In genomic region chr2:636151-636621, GRCh38 we compare ENCODE assay signal across 2 cellular contexts.
TF ChIP-seq lines count a peak whose summit lies in the region.

No MANE protein-coding gene starts in this region.

TF ChIP-seq in IMR-90, 13 proteins besides CTCF, POLR2A, EP300 and RAD21:
- TF ChIP-seq CEBPB (IDR thresholded peaks at IDR 0.05; ENCODE audit: low read depth, low read length) (no peak), MXI1 (IDR thresholded peaks at IDR 0.05; ENCODE audit: borderline replicate concordance, low read depth, low read length) (no peak), MAZ (IDR thresholded peaks at IDR 0.05; ENCODE audit: borderline replicate concordance, low read depth, low read length) (no peak), FOS (IDR thresholded peaks at IDR 0.05; ENCODE audit: low read depth, low read length) (no peak), SMC3 (IDR thresholded peaks at IDR 0.05; ENCODE audit: low read depth, low read length) (no peak), ELK1 (IDR thresholded peaks at IDR 0.05; ENCODE audit: borderline replicate concordance, low read depth, low read length) (no peak), CHD1 (IDR thresholded peaks at IDR 0.05; ENCODE audit: low read depth, low read length) (no peak), BHLHE40 (IDR thresholded peaks at IDR 0.05; ENCODE audit: low read depth, low read length) (no peak), RCOR1 (IDR thresholded peaks at IDR 0.05; ENCODE audit: insufficient replicate concordance, low read length) (no peak), RFX5 (IDR thresholded peaks at IDR 0.05; ENCODE audit: low read depth, low read length) (no peak), NFE2L2 (IDR thresholded peaks at IDR 0.05; ENCODE audit: low read depth, low read length) (no peak), USF2 (IDR thresholded peaks at IDR 0.05; ENCODE audit: low read depth, low read length) (no peak), MAFK (IDR thresholded peaks at IDR 0.05; ENCODE audit: low read depth, low read length) (no peak)

TF ChIP-seq in GM23338, 12 proteins besides CTCF, POLR2A, EP300 and RAD21:
- no peak for TF ChIP-seq CREB1 (CRISPR knock-in tag; IDR thresholded peaks at IDR 0.05; ENCODE audit: low read depth)
- no peak for TF ChIP-seq JUNB (IDR thresholded peaks at IDR 0.05; ENCODE audit: unreplicated experiment)
- no peak for TF ChIP-seq ZNF114 (CRISPR knock-in tag; IDR thresholded peaks at IDR 0.05)
- TF ChIP-seq, protein P1, sequence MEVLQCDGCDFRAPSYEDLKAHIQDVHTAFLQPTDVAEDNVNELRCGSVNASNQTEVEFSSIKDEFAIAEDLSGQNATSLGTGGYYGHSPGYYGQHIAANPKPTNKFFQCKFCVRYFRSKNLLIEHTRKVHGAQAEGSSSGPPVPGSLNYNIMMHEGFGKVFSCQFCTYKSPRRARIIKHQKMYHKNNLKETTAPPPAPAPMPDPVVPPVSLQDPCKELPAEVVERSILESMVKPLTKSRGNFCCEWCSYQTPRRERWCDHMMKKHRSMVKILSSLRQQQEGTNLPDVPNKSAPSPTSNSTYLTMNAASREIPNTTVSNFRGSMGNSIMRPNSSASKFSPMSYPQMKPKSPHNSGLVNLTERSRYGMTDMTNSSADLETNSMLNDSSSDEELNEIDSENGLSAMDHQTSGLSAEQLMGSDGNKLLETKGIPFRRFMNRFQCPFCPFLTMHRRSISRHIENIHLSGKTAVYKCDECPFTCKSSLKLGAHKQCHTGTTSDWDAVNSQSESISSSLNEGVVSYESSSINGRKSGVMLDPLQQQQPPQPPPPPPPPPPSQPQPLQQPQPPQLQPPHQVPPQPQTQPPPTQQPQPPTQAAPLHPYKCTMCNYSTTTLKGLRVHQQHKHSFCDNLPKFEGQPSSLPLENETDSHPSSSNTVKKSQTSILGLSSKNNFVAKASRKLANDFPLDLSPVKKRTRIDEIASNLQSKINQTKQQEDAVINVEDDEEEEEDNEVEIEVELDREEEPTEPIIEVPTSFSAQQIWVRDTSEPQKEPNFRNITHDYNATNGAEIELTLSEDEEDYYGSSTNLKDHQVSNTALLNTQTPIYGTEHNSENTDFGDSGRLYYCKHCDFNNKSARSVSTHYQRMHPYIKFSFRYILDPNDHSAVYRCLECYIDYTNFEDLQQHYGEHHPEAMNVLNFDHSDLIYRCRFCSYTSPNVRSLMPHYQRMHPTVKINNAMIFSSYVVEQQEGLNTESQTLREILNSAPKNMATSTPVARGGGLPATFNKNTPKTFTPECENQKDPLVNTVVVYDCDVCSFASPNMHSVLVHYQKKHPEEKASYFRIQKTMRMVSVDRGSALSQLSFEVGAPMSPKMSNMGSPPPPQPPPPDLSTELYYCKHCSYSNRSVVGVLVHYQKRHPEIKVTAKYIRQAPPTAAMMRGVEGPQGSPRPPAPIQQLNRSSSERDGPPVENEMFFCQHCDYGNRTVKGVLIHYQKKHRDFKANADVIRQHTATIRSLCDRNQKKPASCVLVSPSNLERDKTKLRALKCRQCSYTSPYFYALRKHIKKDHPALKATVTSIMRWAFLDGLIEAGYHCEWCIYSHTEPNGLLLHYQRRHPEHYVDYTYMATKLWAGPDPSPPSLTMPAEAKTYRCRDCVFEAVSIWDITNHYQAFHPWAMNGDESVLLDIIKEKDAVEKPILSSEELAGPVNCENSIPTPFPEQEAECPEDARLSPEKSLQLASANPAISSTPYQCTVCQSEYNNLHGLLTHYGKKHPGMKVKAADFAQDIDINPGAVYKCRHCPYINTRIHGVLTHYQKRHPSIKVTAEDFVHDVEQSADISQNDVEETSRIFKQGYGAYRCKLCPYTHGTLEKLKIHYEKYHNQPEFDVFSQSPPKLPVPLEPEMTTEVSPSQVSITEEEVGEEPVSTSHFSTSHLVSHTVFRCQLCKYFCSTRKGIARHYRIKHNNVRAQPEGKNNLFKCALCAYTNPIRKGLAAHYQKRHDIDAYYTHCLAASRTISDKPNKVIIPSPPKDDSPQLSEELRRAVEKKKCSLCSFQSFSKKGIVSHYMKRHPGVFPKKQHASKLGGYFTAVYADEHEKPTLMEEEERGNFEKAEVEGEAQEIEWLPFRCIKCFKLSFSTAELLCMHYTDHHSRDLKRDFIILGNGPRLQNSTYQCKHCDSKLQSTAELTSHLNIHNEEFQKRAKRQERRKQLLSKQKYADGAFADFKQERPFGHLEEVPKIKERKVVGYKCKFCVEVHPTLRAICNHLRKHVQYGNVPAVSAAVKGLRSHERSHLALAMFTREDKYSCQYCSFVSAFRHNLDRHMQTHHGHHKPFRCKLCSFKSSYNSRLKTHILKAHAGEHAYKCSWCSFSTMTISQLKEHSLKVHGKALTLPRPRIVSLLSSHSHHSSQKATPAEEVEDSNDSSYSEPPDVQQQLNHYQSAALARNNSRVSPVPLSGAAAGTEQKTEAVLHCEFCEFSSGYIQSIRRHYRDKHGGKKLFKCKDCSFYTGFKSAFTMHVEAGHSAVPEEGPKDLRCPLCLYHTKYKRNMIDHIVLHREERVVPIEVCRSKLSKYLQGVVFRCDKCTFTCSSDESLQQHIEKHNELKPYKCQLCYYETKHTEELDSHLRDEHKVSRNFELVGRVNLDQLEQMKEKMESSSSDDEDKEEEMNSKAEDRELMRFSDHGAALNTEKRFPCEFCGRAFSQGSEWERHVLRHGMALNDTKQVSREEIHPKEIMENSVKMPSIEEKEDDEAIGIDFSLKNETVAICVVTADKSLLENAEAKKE (CRISPR knock-in tag; IDR thresholded peaks at IDR 0.05), result no peak
- TF ChIP-seq, protein P2, sequence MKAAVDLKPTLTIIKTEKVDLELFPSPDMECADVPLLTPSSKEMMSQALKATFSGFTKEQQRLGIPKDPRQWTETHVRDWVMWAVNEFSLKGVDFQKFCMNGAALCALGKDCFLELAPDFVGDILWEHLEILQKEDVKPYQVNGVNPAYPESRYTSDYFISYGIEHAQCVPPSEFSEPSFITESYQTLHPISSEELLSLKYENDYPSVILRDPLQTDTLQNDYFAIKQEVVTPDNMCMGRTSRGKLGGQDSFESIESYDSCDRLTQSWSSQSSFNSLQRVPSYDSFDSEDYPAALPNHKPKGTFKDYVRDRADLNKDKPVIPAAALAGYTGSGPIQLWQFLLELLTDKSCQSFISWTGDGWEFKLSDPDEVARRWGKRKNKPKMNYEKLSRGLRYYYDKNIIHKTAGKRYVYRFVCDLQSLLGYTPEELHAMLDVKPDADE (IDR thresholded peaks at IDR 0.05), result no peak
- no peak for TF ChIP-seq NANOG (IDR thresholded peaks at IDR 0.05; ENCODE audit: borderline replicate concordance)
- no peak for TF ChIP-seq EZH2 (IDR thresholded peaks at IDR 0.05; ENCODE audit: low read depth, unreplicated experiment)
- no peak for TF ChIP-seq STAT1 (IDR thresholded peaks at IDR 0.05; ENCODE audit: unreplicated experiment)
